Comparison of ENCODE assay signal across 24 cellular contexts in the genomic region with DNA sequence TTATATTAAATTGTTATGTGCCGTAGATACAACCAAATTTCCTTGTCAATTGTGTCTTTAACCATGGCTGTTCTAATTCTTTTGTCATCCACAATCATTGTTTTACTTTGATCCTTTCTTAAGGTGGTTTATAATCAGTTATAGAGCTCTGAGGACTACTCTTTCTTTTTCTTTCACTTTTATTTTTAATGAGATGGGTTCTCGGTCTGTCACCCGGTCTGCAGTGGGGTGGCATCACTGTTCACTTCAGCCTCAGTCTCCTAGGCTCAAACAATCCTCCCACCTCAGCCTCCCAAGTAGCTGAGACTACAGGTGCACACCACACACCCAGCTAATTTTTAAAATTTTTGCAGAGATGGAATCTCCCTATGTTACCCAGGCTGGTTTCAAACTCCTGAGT.
"Had no signal": no experiment of that assay in that cellular context is flagged by ENCODE, and none has a peak within 500 bp of the region (broad histone marks: within the 10 kb centered on the region; RNA-seq: fewer than 3 reads in every experiment).

No MANE protein-coding gene starts in this region.

- ATAC-seq: gastrocnemius medialis, left ventricle myocardium superior, pancreas, psoas muscle, SK-N-SH treated with all-trans-retinoic acid at 6 μM for 48 hours had no signal

- DNase-seq: activated CD4-positive, alpha-beta T cell treated with anti-CD3 and anti-CD28 coated beads, Interleukin-2, amount 50 U/mL, for 48 hours; activated CD4-positive, CD25-positive, alpha-beta regulatory T cell treated with anti-CD3 and anti-CD28 coated beads, Interleukin-2, amount 50 U/mL, for 72 hours; activated CD8-positive, alpha-beta memory T cell treated with anti-CD3 and anti-CD28 coated beads, Interleukin-2, amount 50 U/mL, for 4 hours; activated gamma-delta T cell; activated naive CD8-positive, alpha-beta T cell treated with anti-CD3 and anti-CD28 coated beads for 36 hours; amygdala; cerebellar nuclear complex; endodermal cell; esophagus squamous epithelium; gastrocnemius medialis; hippocampal formation; left ventricle myocardium superior; mammary epithelial cell; midbrain; pancreas; psoas muscle; stimulated activated CD4-positive, alpha-beta T cell treated with anti-CD3 and anti-CD28 coated beads, Interleukin-4, amount 100 ng/mL, for 24 hours; transverse colon; uterus; WERI-Rb-1 had no signal

- H3K4me3 ChIP-seq: coronary artery, esophagus squamous epithelium, gastrocnemius medialis, pancreas, psoas muscle, right atrium auricular region, transverse colon, uterus had no signal

- H3K4me1 ChIP-seq: esophagus squamous epithelium, gastrocnemius medialis, pancreas, psoas muscle, right atrium auricular region, transverse colon, uterus had no signal

- H3K4me1 Mint-ChIP-seq: endodermal cell, nephron had no signal

- H3K27me3 ChIP-seq: gastrocnemius medialis, right atrium auricular region, uterus had no signal

- H3K27ac ChIP-seq: coronary artery, esophagus squamous epithelium, gastrocnemius medialis, pancreas, psoas muscle, right atrium auricular region, transverse colon, uterus, WERI-Rb-1 had no signal

- H3K9me3 Mint-ChIP-seq: activated naive CD8-positive, alpha-beta T cell treated with anti-CD3 and anti-CD28 coated beads for 36 hours; endodermal cell; nephron had no signal

- H3K4me3 Mint-ChIP-seq: activated naive CD8-positive, alpha-beta T cell treated with anti-CD3 and anti-CD28 coated beads for 36 hours; endodermal cell; nephron had no signal

- H3K27me3 Mint-ChIP-seq: activated naive CD8-positive, alpha-beta T cell treated with anti-CD3 and anti-CD28 coated beads for 36 hours had no signal

- H3K27ac Mint-ChIP-seq: activated naive CD8-positive, alpha-beta T cell treated with anti-CD3 and anti-CD28 coated beads for 36 hours; endodermal cell; nephron had no signal

- H3K36me3 ChIP-seq: esophagus squamous epithelium, gastrocnemius medialis, pancreas, right atrium auricular region, transverse colon, uterus, WERI-Rb-1 had no signal

- H3K9me3 ChIP-seq: esophagus squamous epithelium, gastrocnemius medialis, pancreas, psoas muscle, right atrium auricular region, transverse colon, uterus had no signal
